In genomic region chr12:52798003-52798670, GRCh38 we compare ENCODE assay signal across 1 cellular context.
TF ChIP-seq lines count a peak whose summit lies in the region.

No MANE protein-coding gene starts in this region.

TF ChIP-seq in IMR-90, 13 proteins besides CTCF, POLR2A, EP300 and RAD21 (continued from another document):
- TF ChIP-seq ELK1 (IDR thresholded peaks at IDR 0.05; ENCODE audit: borderline replicate concordance, low read depth, low read length) (no peak), MAZ (IDR thresholded peaks at IDR 0.05; ENCODE audit: borderline replicate concordance, low read depth, low read length) (no peak), SMC3 (IDR thresholded peaks at IDR 0.05; ENCODE audit: low read depth, low read length) (no peak)
